1 cellular context compared by ENCODE assay signal in genomic region chr11:105315287-105315686, GRCh38.
TF ChIP-seq lines count a peak whose summit lies in the region.

No MANE protein-coding gene starts in this region.

TF ChIP-seq in GM23338, 12 proteins besides CTCF, POLR2A, EP300 and RAD21 (continued from another document):
- TF ChIP-seq POLR2AphosphoS5 (IDR thresholded peaks at IDR 0.05; ENCODE audit: low read depth) = no peak
- TF ChIP-seq EZH2 (IDR thresholded peaks at IDR 0.05; ENCODE audit: low read depth, unreplicated experiment) = no peak
- TF ChIP-seq, protein P1, sequence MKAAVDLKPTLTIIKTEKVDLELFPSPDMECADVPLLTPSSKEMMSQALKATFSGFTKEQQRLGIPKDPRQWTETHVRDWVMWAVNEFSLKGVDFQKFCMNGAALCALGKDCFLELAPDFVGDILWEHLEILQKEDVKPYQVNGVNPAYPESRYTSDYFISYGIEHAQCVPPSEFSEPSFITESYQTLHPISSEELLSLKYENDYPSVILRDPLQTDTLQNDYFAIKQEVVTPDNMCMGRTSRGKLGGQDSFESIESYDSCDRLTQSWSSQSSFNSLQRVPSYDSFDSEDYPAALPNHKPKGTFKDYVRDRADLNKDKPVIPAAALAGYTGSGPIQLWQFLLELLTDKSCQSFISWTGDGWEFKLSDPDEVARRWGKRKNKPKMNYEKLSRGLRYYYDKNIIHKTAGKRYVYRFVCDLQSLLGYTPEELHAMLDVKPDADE (IDR thresholded peaks at IDR 0.05) = no peak
- TF ChIP-seq NANOG (IDR thresholded peaks at IDR 0.05; ENCODE audit: borderline replicate concordance) = no peak
- TF ChIP-seq, protein P2, sequence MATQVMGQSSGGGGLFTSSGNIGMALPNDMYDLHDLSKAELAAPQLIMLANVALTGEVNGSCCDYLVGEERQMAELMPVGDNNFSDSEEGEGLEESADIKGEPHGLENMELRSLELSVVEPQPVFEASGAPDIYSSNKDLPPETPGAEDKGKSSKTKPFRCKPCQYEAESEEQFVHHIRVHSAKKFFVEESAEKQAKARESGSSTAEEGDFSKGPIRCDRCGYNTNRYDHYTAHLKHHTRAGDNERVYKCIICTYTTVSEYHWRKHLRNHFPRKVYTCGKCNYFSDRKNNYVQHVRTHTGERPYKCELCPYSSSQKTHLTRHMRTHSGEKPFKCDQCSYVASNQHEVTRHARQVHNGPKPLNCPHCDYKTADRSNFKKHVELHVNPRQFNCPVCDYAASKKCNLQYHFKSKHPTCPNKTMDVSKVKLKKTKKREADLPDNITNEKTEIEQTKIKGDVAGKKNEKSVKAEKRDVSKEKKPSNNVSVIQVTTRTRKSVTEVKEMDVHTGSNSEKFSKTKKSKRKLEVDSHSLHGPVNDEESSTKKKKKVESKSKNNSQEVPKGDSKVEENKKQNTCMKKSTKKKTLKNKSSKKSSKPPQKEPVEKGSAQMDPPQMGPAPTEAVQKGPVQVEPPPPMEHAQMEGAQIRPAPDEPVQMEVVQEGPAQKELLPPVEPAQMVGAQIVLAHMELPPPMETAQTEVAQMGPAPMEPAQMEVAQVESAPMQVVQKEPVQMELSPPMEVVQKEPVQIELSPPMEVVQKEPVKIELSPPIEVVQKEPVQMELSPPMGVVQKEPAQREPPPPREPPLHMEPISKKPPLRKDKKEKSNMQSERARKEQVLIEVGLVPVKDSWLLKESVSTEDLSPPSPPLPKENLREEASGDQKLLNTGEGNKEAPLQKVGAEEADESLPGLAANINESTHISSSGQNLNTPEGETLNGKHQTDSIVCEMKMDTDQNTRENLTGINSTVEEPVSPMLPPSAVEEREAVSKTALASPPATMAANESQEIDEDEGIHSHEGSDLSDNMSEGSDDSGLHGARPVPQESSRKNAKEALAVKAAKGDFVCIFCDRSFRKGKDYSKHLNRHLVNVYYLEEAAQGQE (IDR thresholded peaks at IDR 0.05; ENCODE audit: unreplicated experiment) = no peak
- TF ChIP-seq ZNF114 (CRISPR knock-in tag; IDR thresholded peaks at IDR 0.05) = no peak
